Comparison of ENCODE assay signal across 1 cellular context in genomic region chr1:11720033-11720376, GRCh38.
TF ChIP-seq lines count a peak whose summit lies in the region.

No MANE protein-coding gene starts in this region.

TF ChIP-seq in A549, 52 proteins besides CTCF, POLR2A, EP300 and RAD21 (continued from another document):
- TF ChIP-seq FOSB (CRISPR knock-in tag; IDR thresholded peaks at IDR 0.05) = no peak
- no peak for TF ChIP-seq ZFP36 (IDR thresholded peaks at IDR 0.05; ENCODE audit: borderline replicate concordance, partially characterized antibody)
- no peak for TF ChIP-seq ZC3H11A (IDR thresholded peaks at IDR 0.05)
- no peak for TF ChIP-seq SREBF2 (IDR thresholded peaks at IDR 0.05)
- TF ChIP-seq FOSL2 (IDR thresholded peaks at IDR 0.05) = no peak
- no peak for TF ChIP-seq FOSL2 (CRISPR knock-in tag; IDR thresholded peaks at IDR 0.05)
- no peak for TF ChIP-seq EHF (CRISPR knock-in tag; IDR thresholded peaks at IDR 0.05)
- no peak for TF ChIP-seq ELK1 (IDR thresholded peaks at IDR 0.05; ENCODE audit: low read depth, low read length)
- TF ChIP-seq BCL3 (IDR thresholded peaks at IDR 0.05) = no peak
- TF ChIP-seq TFCP2L1 (CRISPR knock-in tag; IDR thresholded peaks at IDR 0.05) = no peak
- TF ChIP-seq, protein P1, sequence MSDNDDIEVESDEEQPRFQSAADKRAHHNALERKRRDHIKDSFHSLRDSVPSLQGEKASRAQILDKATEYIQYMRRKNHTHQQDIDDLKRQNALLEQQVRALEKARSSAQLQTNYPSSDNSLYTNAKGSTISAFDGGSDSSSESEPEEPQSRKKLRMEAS (IDR thresholded peaks at IDR 0.05) = no peak
- no peak for TF ChIP-seq CEBPB (IDR thresholded peaks at IDR 0.05)
- no peak for TF ChIP-seq ATOH8 (CRISPR knock-in tag; IDR thresholded peaks at IDR 0.05; ENCODE audit: low read depth)
TF ChIP-seq in A549: peak in this region for 0.
